17 cellular contexts compared by ENCODE assay signal in the genomic region with DNA sequence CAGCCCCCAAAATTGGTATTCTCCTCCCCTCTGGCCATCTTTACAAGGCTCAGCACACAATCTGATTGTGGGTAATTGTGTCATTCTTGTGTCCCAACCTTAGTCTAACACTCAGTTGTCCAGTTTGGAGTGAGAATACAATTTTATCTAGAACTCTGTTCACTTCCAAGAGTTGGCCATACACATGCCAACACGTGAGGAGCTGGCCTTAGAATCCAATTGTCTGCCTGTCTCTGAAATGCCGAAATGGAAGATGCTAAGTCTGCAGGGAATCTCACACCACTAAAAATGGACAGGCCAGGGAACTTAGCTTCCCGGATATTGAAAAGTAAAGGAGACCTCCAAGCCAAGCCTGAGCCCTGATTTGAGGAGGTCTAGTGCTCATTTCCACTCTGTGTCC. TPM values are rescaled to one million over a fixed set of nuclear protein-coding genes. Genes with fewer than 3 reads are reported as not detected.
DNase-seq lines count a peak whose midpoint lies in the region; ATAC-seq, FAIRE-seq and TF ChIP-seq lines count a peak whose summit lies in the region.
"Had no signal": no experiment of that assay in that cellular context is flagged by ENCODE, and none has a peak within 500 bp of the region (broad histone marks: within the 10 kb centered on the region; RNA-seq: fewer than 3 reads in every experiment).

No MANE protein-coding gene starts in this region.

- CTCF ChIA-PET in HepG2 (lab: Yijun Ruan, JAX; ENCODE audit: low intra/inter-chr PET ratio, low total read pairs), result no interaction called here
- CTCF ChIA-PET in activated CD4-positive, alpha-beta memory T cell treated with anti-CD3 and anti-CD28 coated beads, Interleukin-2, amount 10 ng/mL, durations not matched to agents 7 days and 5 days (lab: Charles Lee), result no interaction called here

- H3K4me1 ChIP-seq in GM23338 (ENCODE audit: insufficient read depth) (peaks cover 95% of the 10 kb centered on the region), HepG2 (ENCODE audit: insufficient read depth, low read length) (peaks cover 71% of the 10 kb centered on the region), pancreas (peaks cover 33 to 49% (median 45%) of the 10 kb centered on the region in 3 donors), upper lobe of left lung (peaks cover 0 to 7% (median under 1%) of the 10 kb centered on the region in 4 donors)

- H3K27ac Mint-ChIP-seq in GM23338, result no peak overlapping the region
- H3K27ac Mint-ChIP-seq in activated CD4-positive, alpha-beta memory T cell treated with anti-CD3 and anti-CD28 coated beads, Interleukin-2, amount 10 ng/mL, durations not matched to agents 7 days and 5 days, result no peak overlapping the region
- H3K27ac Mint-ChIP-seq: CD4-positive, CD25-positive, alpha-beta regulatory T cell; HFFc6 had no signal

- H2AFZ ChIP-seq in GM23338, result no peak overlapping the region
- H2AFZ ChIP-seq in HepG2 (ENCODE audit: low read length), result no peak overlapping the region

- no peaks in the 10 kb centered on the region for H3K79me2 ChIP-seq in GM23338 (replicated peaks; ENCODE audit: insufficient read depth)
- H3K79me2 ChIP-seq in HepG2 (ENCODE audit: insufficient read depth, low read length), result peaks cover 88% of the 10 kb centered on the region

- H3K4me3 Mint-ChIP-seq in GM23338, result no peak overlapping the region
- H3K4me3 Mint-ChIP-seq in activated CD4-positive, alpha-beta memory T cell treated with anti-CD3 and anti-CD28 coated beads, Interleukin-2, amount 10 ng/mL, durations not matched to agents 7 days and 5 days, result no peak overlapping the region
- H3K4me3 Mint-ChIP-seq: CD4-positive, CD25-positive, alpha-beta regulatory T cell; HFFc6 had no signal

- BruUV-seq in HepG2 (replicated peaks; lab: Mats Ljungman, UMichigan), result no TSS peak

- in situ Hi-C loops in HepG2 (cut with HindIII; ENCODE audit: extremely low pct_ligation_motif_present, low pct_unique_long_range_greater_than_20kb), result loop anchor here (10.0 kb wide), 2 partner anchors 783 to 1063 kb away; a partner anchor contains a TSS

- H3K36me3 ChIP-seq in GM23338 (ENCODE audit: insufficient read depth) (no peaks in the 10 kb centered on the region; the same call in 1 of the 2 replicates), HepG2 (replicated peaks in 1 of 2; ENCODE audit: control insufficient read depth in 1 of 2, insufficient read depth in 2 of 2, low read length in 2 of 2) (peaks cover 3 to 25% of the 10 kb centered on the region in 2 experiments; a peak in 4 of 5 replicates), pancreas (no peaks in the 10 kb centered on the region), upper lobe of left lung (no peaks in the 10 kb centered on the region)

- H3K4me2 ChIP-seq in GM23338 (peak overlapping the region; percentile 56; the same call in 1 of the 2 replicates), HepG2 (ENCODE audit: low read depth, low read length) (peak overlapping the region; percentile 38; the same call in 1 of the 2 replicates)

- intact Hi-C loops in HepG2 (cut with micrococcal nuclease; ENCODE audit: unreplicated experiment) (no loop called here), pancreas (cut with DNase I) (no loop called here)

- TF ChIP-seq POLR2A in HepG2 (IDR thresholded peaks at IDR 0.05; ENCODE audit: insufficient read depth in 1 of 2, low read depth in 2 of 2, low read length in 2 of 2) (no peak), upper lobe of left lung (IDR thresholded peaks at IDR 0.05) (no peak)

- ATAC-seq in GM23338, result no peak
- no peak for ATAC-seq in HepG2
- ATAC-seq in pancreas, result no peak
- ATAC-seq in upper lobe of left lung (ENCODE audit: low FRiP score in 2 of 2), result no peak
- no peak for ATAC-seq in GM19035 (IDR thresholded peaks at IDR 0.05; ENCODE audit: unreplicated experiment)
- ATAC-seq: GM12878 had no signal

- no peaks in the 10 kb centered on the region for H3K36me3 Mint-ChIP-seq in GM23338 (ENCODE audit: low read depth)
- H3K36me3 Mint-ChIP-seq in activated CD4-positive, alpha-beta memory T cell treated with anti-CD3 and anti-CD28 coated beads, Interleukin-2, amount 10 ng/mL, durations not matched to agents 7 days and 5 days (ENCODE audit: low read depth), result peaks cover 5% of the 10 kb centered on the region
- H3K36me3 Mint-ChIP-seq: CD4-positive, CD25-positive, alpha-beta regulatory T cell had no signal

- H3K9ac ChIP-seq in HepG2 (ENCODE audit: insufficient read depth, low read depth, low read length), result no peak overlapping the region
- H3K9ac ChIP-seq: BLaER1 treated with 17β-estradiol and CSF1 and Interleukin-3, amounts not matched to agents 10 nM and 100 nM had no signal

- no peak for TF ChIP-seq RAD21 in HepG2 (CRISPR knock-in tag; IDR thresholded peaks at IDR 0.05)

- DNase-seq in GM23338 (ENCODE audit: low spot score), result no peak
- DNase-seq in HepG2 (ENCODE audit: low spot score), result no peak
- DNase-seq in pancreas, result no peak
- DNase-seq in upper lobe of left lung, result no peak
- no peak for DNase-seq in activated CD4-positive, alpha-beta memory T cell treated with anti-CD3 and anti-CD28 coated beads, Interleukin-2, amount 10 ng/mL, durations not matched to agents 7 days and 5 days
- DNase-seq in cortex of kidney (lab: John Stamatoyannopoulos, UW), result no peak
- DNase-seq: 8988T; CD4-positive, CD25-positive, alpha-beta regulatory T cell; DMS79; HCEC 1CT; HFFc6 had no signal

- H3K4me1 Mint-ChIP-seq in GM23338, result peaks cover 59% of the 10 kb centered on the region
- no peaks in the 10 kb centered on the region for H3K4me1 Mint-ChIP-seq in activated CD4-positive, alpha-beta memory T cell treated with anti-CD3 and anti-CD28 coated beads, Interleukin-2, amount 10 ng/mL, durations not matched to agents 7 days and 5 days
- H3K4me1 Mint-ChIP-seq: CD4-positive, CD25-positive, alpha-beta regulatory T cell had no signal

- peaks cover 42% of the 10 kb centered on the region for H4K20me1 ChIP-seq in GM23338 (replicated peaks; ENCODE audit: insufficient read depth)
- peaks cover 27% of the 10 kb centered on the region; the same call in 1 of the 2 replicates for H4K20me1 ChIP-seq in HepG2 (ENCODE audit: insufficient read depth, low read length)

- H3K9me3 ChIP-seq in HepG2 (ENCODE audit: low read length) (no peaks in the 10 kb centered on the region), pancreas (no peaks in the 10 kb centered on the region), upper lobe of left lung (no peaks in the 10 kb centered on the region)

- no peaks in the 10 kb centered on the region for H3K9me2 ChIP-seq in GM23338 (ENCODE audit: insufficient read depth)

- FAIRE-seq in HepG2 (lab: Jason Lieb, UNC), result no peak
- no peak for FAIRE-seq in pancreas (lab: Jason Lieb, UNC)
- FAIRE-seq: GM12878, GM18507, HTR-8/SVneo had no signal

- H3K27ac ChIP-seq in GM23338 (ENCODE audit: low read depth) (no peak overlapping the region), HepG2 (ENCODE audit: extremely low read length, insufficient read depth, low read length) (no peak overlapping the region), pancreas (peak overlapping the region in 3 of 4 donors; percentile 29 to 98 (median 96)), upper lobe of left lung (peak overlapping the region; percentile 60 to 76 (median 72))
- H3K27ac ChIP-seq: BLaER1 treated with 17β-estradiol and CSF1 and Interleukin-3, amounts not matched to agents 10 nM and 100 nM had no signal

- H3K4me3 ChIP-seq in GM23338 (no peak overlapping the region), HepG2 (replicated peaks in 1 of 3; ENCODE audit: insufficient read depth in 1 of 3, low read depth in 2 of 3, low read length in 3 of 3) (no peak overlapping the region), pancreas (no peak overlapping the region), upper lobe of left lung (no peak overlapping the region)
- H3K4me3 ChIP-seq: BLaER1 treated with 17β-estradiol and CSF1 and Interleukin-3, amounts not matched to agents 10 nM and 100 nM; GM12878 had no signal

- POLR2A ChIA-PET in HepG2 (lab: Yijun Ruan, JAX), result interaction anchor here (0.8 to 9.9 kb wide), 7 partner anchors 8 to 82 kb away, joined by 3 to 111 read pairs (median 51); a partner anchor contains a TSS
- POLR2A ChIA-PET in activated CD4-positive, alpha-beta memory T cell treated with anti-CD3 and anti-CD28 coated beads, Interleukin-2, amount 10 ng/mL, durations not matched to agents 7 days and 5 days (lab: Charles Lee), result no interaction called here

- H3K9me3 Mint-ChIP-seq in GM23338, result 0 out of 3 replicates have a peak, but pooled peaks cover 2% of the 10 kb centered on the region
- no peaks in the 10 kb centered on the region for H3K9me3 Mint-ChIP-seq in activated CD4-positive, alpha-beta memory T cell treated with anti-CD3 and anti-CD28 coated beads, Interleukin-2, amount 10 ng/mL, durations not matched to agents 7 days and 5 days
- H3K9me3 Mint-ChIP-seq: HFFc6 had no signal

- H3F3A ChIP-seq in GM23338 (replicated peaks; ENCODE audit: low read depth), result peaks cover 66% of the 10 kb centered on the region

- H3K27me3 Mint-ChIP-seq in GM23338 (ENCODE audit: insufficient read depth, low read depth, poor library complexity), result peaks cover 97% of the 10 kb centered on the region
- peaks cover 55% of the 10 kb centered on the region for H3K27me3 Mint-ChIP-seq in activated CD4-positive, alpha-beta memory T cell treated with anti-CD3 and anti-CD28 coated beads, Interleukin-2, amount 10 ng/mL, durations not matched to agents 7 days and 5 days

- TF ChIP-seq CTCF in GM23338 (conservative IDR thresholded peaks at IDR 0.05; ENCODE audit: low read depth in 2 of 2), result no peak
- no peak for TF ChIP-seq CTCF in HepG2 (CRISPR knock-in tag; IDR thresholded peaks at IDR 0.05)
- no peak for TF ChIP-seq CTCF in pancreas (IDR thresholded peaks at IDR 0.05)
- TF ChIP-seq CTCF in upper lobe of left lung (IDR thresholded peaks at IDR 0.05), result no peak

- H3K27me3 ChIP-seq in GM23338 (ENCODE audit: insufficient read depth) (peaks cover 100% of the 10 kb centered on the region), HepG2 (ENCODE audit: control insufficient read depth in 1 of 2, insufficient read depth in 2 of 2, low read length in 2 of 2) (no peaks in the 10 kb centered on the region; a peak in 1 of 5 replicates), pancreas (no peaks in the 10 kb centered on the region), upper lobe of left lung (peaks cover 0 to 14% (median 7%) of the 10 kb centered on the region in 4 donors)

- TF ChIP-seq EP300 in HepG2 (IDR thresholded peaks at IDR 0.05; ENCODE audit: low read depth in 2 of 2, low read length in 2 of 2) (no peak), HepG2 (CRISPR knock-in tag; IDR thresholded peaks at IDR 0.05; ENCODE audit: borderline replicate concordance) (no peak), upper lobe of left lung (IDR thresholded peaks at IDR 0.05) (no peak)

- 93% methylated on average over 3 of the region's 3 CpGs for WGBS in HepG2 (ENCODE audit: low lambda C conversion rate)
- 25 to 29% methylated on average over 3 of the region's 3 CpGs for WGBS in pancreas, 2 donors
- 13 to 21% methylated on average over 2 to 3 of the region's 3 CpGs for WGBS in upper lobe of left lung, 2 donors

RNA-seq across cellular contexts. Expression of a gene that starts 12.3 kb away (rescaled TPM):
- not detected in 2 replicates for total RNA-seq in GM23338 (2014; rRNA removed; shearing (Covaris generic))
- polyA plus RNA-seq in GM23338 (2016; fragmentation: Nextera tagmentation; extraction: Ambion mirVana) (not detected in 2 replicates), HepG2 (2011; rRNA removed) (8.8 and 12.2 TPM in 2 replicates), pancreas (10 to 100 TPM; 15.6 to 30.4 TPM)
- total RNA-seq in HepG2 (2016; rRNA removed; fragmentation: Illumina TruSeq; extraction: Trizol) (12.2 and 12.7 TPM in 2 replicates), pancreas (10 to 100 TPM; 14.2 to 30.1 (median 18.3) TPM), upper lobe of left lung (10 to 100 TPM; 23.2 to 80.6 (median 44.3) TPM)
- total RNA-seq in HepG2 (2016; cell fraction: cytosol; rRNA removed; fragmentation: Illumina TruSeq; extraction: Trizol; ENCODE audit: low read depth), result 4.6 and 4.9 TPM in 2 replicates
- 10.8 and 13.2 TPM in 2 replicates for total RNA-seq in HepG2 (2016; cell fraction: insoluble cytoplasmic fraction; rRNA removed; fragmentation: Illumina TruSeq; extraction: Trizol)
- 11.1 and 12.0 TPM in 2 replicates for total RNA-seq in HepG2 (2016; cell fraction: membrane; rRNA removed; fragmentation: Illumina TruSeq; extraction: Trizol)
- 11.8 and 11.9 TPM in 2 replicates for total RNA-seq in HepG2 (2016; cell fraction: nucleus; rRNA removed; fragmentation: Illumina TruSeq; extraction: Trizol)
- 5.0 and 7.0 TPM in 2 replicates for polyA plus RNA-seq in HepG2 (2011; cell fraction: cytosol; rRNA removed)
- polyA plus RNA-seq in HepG2 (2011; cell fraction: nucleus; rRNA removed), result 31.5 and 34.4 TPM in 2 replicates
- 33.6 and 38.4 TPM in 2 replicates for polyA plus RNA-seq in HepG2 (2012)
- 4.4 TPM in 2 replicates for polyA plus RNA-seq in HepG2 (2016; cell fraction: cytosol; fragmentation: Illumina TruSeq; extraction: Trizol; ENCODE audit: low read depth)
- 22.9 and 28.4 TPM in 2 replicates for polyA plus RNA-seq in HepG2 (2016; cell fraction: insoluble cytoplasmic fraction; fragmentation: Illumina TruSeq; extraction: Trizol; ENCODE audit: low read depth)
- 9.4 and 9.7 TPM in 2 replicates for polyA plus RNA-seq in HepG2 (2016; cell fraction: membrane; fragmentation: Illumina TruSeq; extraction: Trizol; ENCODE audit: low read depth)
- polyA plus RNA-seq in HepG2 (2016; cell fraction: nucleus; fragmentation: Illumina TruSeq; extraction: Trizol; ENCODE audit: insufficient read depth, low read depth), result 30.5 and 31.3 TPM in 2 replicates
- polyA minus RNA-seq in HepG2 (2011; rRNA and poly(A)+ RNA removed; ENCODE audit: low replicate concordance), result 12.8 TPM in 1 of 2 replicates, not detected in the other
- 12.6 and 15.2 TPM in 2 replicates for polyA minus RNA-seq in HepG2 (2011; cell fraction: cytosol; rRNA and poly(A)+ RNA removed)
- 6.7 and 9.3 TPM in 2 replicates for polyA minus RNA-seq in HepG2 (2011; cell fraction: nucleus; rRNA and poly(A)+ RNA removed)
- not detected for total RNA-seq in activated CD4-positive, alpha-beta memory T cell treated with anti-CD3 and anti-CD28 coated beads, Interleukin-2, amount 10 ng/mL, durations not matched to agents 7 days and 5 days
- total RNA-seq: CD4-positive, CD25-positive, alpha-beta regulatory T cell; G401; GM12878; HFFc6 had no signal
- polyA plus RNA-seq: CD4-positive, CD25-positive, alpha-beta regulatory T cell; GM12878 had no signal

Comparison
In these comparisons a context has a peak if more than half of its experiments do, and no peak if none do; other contexts are left out.
1. H3K27ac ChIP-seq: peak in pancreas (3 of 4) and upper lobe of left lung (4 of 4); none in GM23338 (single experiment) and HepG2 (single experiment).